In the genomic region with DNA sequence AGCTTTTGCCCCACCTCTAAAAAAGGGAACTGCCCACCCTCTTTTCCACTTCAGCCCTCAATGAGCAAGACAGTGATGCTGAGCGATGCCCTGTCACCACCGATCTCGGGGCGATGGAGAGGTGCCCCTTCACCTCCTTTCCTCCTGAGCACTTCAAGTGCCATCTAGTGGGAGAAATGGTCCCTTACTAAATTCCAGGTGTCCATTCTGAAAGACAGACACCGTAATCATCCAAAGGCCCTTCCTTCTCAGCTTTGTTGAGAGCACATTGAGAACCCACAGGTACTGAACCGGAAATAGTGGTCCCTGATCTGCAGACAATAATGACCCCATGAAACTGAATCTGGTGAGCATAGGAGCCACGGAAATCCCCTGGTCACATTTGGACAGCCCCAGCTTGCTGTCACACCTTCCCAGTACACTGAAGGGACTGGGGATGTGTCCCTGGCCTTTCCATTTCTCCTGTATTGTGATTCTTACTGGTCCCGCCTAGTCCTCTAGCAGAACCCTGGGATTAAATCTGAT, we compare ENCODE assay signal across 8 cellular contexts. TPM values are rescaled to one million over a fixed set of nuclear protein-coding genes. Genes with fewer than 3 reads are reported as not detected.
A peak's percentile ranks its signal among the peaks of the same experiment; 100 is the strongest.
DNase-seq lines count a peak whose midpoint lies in the region; ATAC-seq and TF ChIP-seq lines count a peak whose summit lies in the region.

No MANE protein-coding gene starts in this region.

- H3K27ac Mint-ChIP-seq in brain: peak overlapping the region in 4 of 5 experiments; percentile 24 to 74 (median 52)

- DNase-seq in DMS53 (lab: John Stamatoyannopoulos, UW) (peak; percentile 57), DMS53 treated with DMSO at 0.1 percent for 48 hours (lab: John Stamatoyannopoulos, UW; ENCODE audit: unreplicated experiment) (no peak), Peyer's patch (peak in 1 of 3 donors; percentile 39), left lung (no peak), transverse colon (peak; percentile 28)

- no peaks in the 10 kb centered on the region for H3K9me3 Mint-ChIP-seq in brain

- H3K4me1 Mint-ChIP-seq in brain: peaks cover 49% of the 10 kb centered on the region

- TF ChIP-seq POLR2A in Peyer's patch (IDR thresholded peaks at IDR 0.05): no peak
- TF ChIP-seq POLR2A in transverse colon (IDR thresholded peaks at IDR 0.05): no peak

- peak overlapping the region in 2 of 5 experiments; percentile 4 to 55 for H3K4me3 Mint-ChIP-seq in brain

- in situ Hi-C loops in transverse colon (cut with MboI; ENCODE audit: low pct_ligation_motif_present in 1 of 4, low pct_unique_long_range_greater_than_20kb in 1 of 4, low sequenced_read_pairs in 3 of 4): loop anchor here in 2 of 4 donors (5.0 to 10.0 kb wide), 3 partner anchors 157 to 489 kb away; a partner anchor contains a TSS

- TF ChIP-seq CTCF in Peyer's patch (IDR thresholded peaks at IDR 0.05) (peak in 5 of 6 experiments; percentile 24 to 62 (median 50)), brain (conservative IDR thresholded peaks at IDR 0.05) (peak; percentile 61 to 78), left lung (IDR thresholded peaks at IDR 0.05) (peak; percentile 3 to 14), transverse colon (IDR thresholded peaks at IDR 0.05) (peak; percentile 33 to 52 (median 42))

- H3K36me3 ChIP-seq in Peyer's patch (peaks cover 0 to 74% (median 0%) of the 10 kb centered on the region in 3 donors), left lung (peaks cover 0 to 82% of the 10 kb centered on the region in 2 donors), transverse colon (peaks cover 0 to 18% (median 5%) of the 10 kb centered on the region in 4 donors)

- peaks cover 75% of the 10 kb centered on the region for H3K36me3 Mint-ChIP-seq in brain

- peaks cover 6% of the 10 kb centered on the region for H3K27me3 Mint-ChIP-seq in brain

- H3K27ac ChIP-seq in Peyer's patch: no peak overlapping the region
- no peak overlapping the region for H3K27ac ChIP-seq in left lung
- no peak overlapping the region for H3K27ac ChIP-seq in transverse colon

- H3K4me1 ChIP-seq in Peyer's patch: no peaks in the 10 kb centered on the region
- H3K4me1 ChIP-seq in left lung: no peaks in the 10 kb centered on the region
- peaks cover 0 to 13% (median 0%) of the 10 kb centered on the region in 4 donors for H3K4me1 ChIP-seq in transverse colon

- WGBS in transverse colon (ENCODE audit: low coverage in 1 of 2), 2 donors: 11 to 45% methylated on average over 3 to 8 of the region's 8 CpGs

- TF ChIP-seq EP300 in transverse colon (IDR thresholded peaks at IDR 0.05; ENCODE audit: low read depth): no peak

- H3K27me3 ChIP-seq in Peyer's patch: no peaks in the 10 kb centered on the region
- no peaks in the 10 kb centered on the region for H3K27me3 ChIP-seq in left lung
- no peaks in the 10 kb centered on the region for H3K27me3 ChIP-seq in transverse colon

- no peak overlapping the region for H3K4me3 ChIP-seq in Peyer's patch
- H3K4me3 ChIP-seq in left lung: no peak overlapping the region
- H3K4me3 ChIP-seq in transverse colon: no peak overlapping the region

- ATAC-seq in GM19468 (IDR thresholded peaks at IDR 0.05; ENCODE audit: extremely low read depth, unreplicated experiment) (peak; percentile 69), HG03432 (IDR thresholded peaks at IDR 0.05; ENCODE audit: unreplicated experiment) (peak; percentile 90), left lung (peak; percentile 22)

- H3K9me3 ChIP-seq in Peyer's patch (no peaks in the 10 kb centered on the region), left lung (no peaks in the 10 kb centered on the region), transverse colon (no peaks in the 10 kb centered on the region)

- intact Hi-C loops in left lung (cut with DNase I) (no loop called here), transverse colon (cut with DNase I; ENCODE audit: low total_unique reads) (loop anchor here (10.0 kb wide), 1 partner anchor 167 kb away; a partner anchor contains a TSS)

RNA-seq across cellular contexts. Expression of a gene that starts 38.5 kb away (rescaled TPM):
- 10 to 100 TPM; 14.0 to 33.0 (median 16.8) TPM for total RNA-seq in Peyer's patch
- polyA plus RNA-seq in brain (ENCODE audit: insufficient read depth, low read depth, low replicate concordance): 5.6 TPM
- total RNA-seq in left lung: 10 to 100 TPM; 13.8 to 14.3 TPM
- total RNA-seq in transverse colon: 10 to 100 TPM; 18.5 to 68.5 (median 20.7) TPM

RNA-seq across cellular contexts. Expression of a gene that starts 54.6 kb away (rescaled TPM):
- 1 to 10 TPM; 2.5 to 10.0 (median 6.7) TPM for total RNA-seq in Peyer's patch
- polyA plus RNA-seq in brain (ENCODE audit: insufficient read depth, low read depth, low replicate concordance): 1.1 TPM
- 1 to 10 TPM; 3.6 to 7.2 TPM for total RNA-seq in left lung
- total RNA-seq in transverse colon: 1 to 10 TPM in 3 of 4 donors, under 1 TPM in 1; 0.75 to 4.8 (median 2.9) TPM

Comparison
In these comparisons a context has a peak if more than half of its experiments do, and no peak if none do; other contexts are left out.
1. DNase-seq: peak in DMS53 (single experiment) and transverse colon (single experiment); none in DMS53 treated with DMSO at 0.1 percent for 48 hours (single experiment) and left lung (0 of 2).
2. ATAC-seq: peak in every context shown above with its lines; median percentile 90 in HG03432; 69 in GM19468; 22 in left lung.
3. CTCF ChIP-seq: peak in every context shown above with its lines; median percentile 70 in brain; 50 in Peyer's patch; 42 in transverse colon; 8 in left lung.